8 cellular contexts compared by ENCODE assay signal in the genomic region with DNA sequence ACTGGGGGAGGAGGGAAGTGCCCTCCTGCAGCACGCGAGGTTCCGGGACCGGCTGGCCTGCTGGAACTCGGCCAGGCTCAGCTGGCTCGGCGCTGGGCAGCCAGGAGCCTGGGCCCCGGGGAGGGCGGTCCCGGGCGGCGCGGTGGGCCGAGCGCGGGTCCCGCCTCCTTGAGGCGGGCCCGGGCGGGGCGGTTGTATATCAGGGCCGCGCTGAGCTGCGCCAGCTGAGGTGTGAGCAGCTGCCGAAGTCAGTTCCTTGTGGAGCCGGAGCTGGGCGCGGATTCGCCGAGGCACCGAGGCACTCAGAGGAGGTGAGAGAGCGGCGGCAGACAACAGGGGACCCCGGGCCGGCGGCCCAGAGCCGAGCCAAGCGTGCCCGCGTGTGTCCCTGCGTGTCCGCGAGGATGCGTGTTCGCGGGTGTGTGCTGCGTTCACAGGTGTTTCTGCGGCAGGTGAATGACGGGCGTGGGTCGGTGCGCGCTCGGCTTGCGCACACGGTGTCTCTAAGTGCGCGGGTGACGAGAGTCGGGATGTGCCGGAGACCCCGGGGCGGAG. TPM values are rescaled to one million over a fixed set of nuclear protein-coding genes. Genes with fewer than 3 reads are reported as not detected.
DNase-seq lines count a peak whose midpoint lies in the region; ATAC-seq and TF ChIP-seq lines count a peak whose summit lies in the region.

A gene (plus strand): TSS at position 227 of the 555 bp plus-strand sequence. CDS start 5,388 bp downstream, outside the sequence.

- intact Hi-C loops in dendritic cell treated with granulocyte-macrophage colony-stimulating factor and Interleukin-4, amounts not matched to agents 40 ng/mL and 50 ng/mL, for 4 days (cut with micrococcal nuclease) = loop anchor here (1.0 kb wide), 3 partner anchors 27 to 55 kb away; no protein-coding TSS in a partner anchor
- intact Hi-C loops in left lung (cut with DNase I) = no loop called here

- peak; percentile 62 for ATAC-seq in GM19023 (IDR thresholded peaks at IDR 0.05; ENCODE audit: unreplicated experiment)
- ATAC-seq in HG03439 (IDR thresholded peaks at IDR 0.05; ENCODE audit: unreplicated experiment) = peak; percentile 35
- peak; percentile 80 for ATAC-seq in left lung

- peak within 1 kb of the TSS; percentile 96 for H3K4me3 Mint-ChIP-seq in activated CD4-positive, alpha-beta T cell treated with anti-CD3 and anti-CD28 coated beads, Interleukin-2, amount 10 ng/mL, durations not matched to agents 7 days and 5 days
- H3K4me3 Mint-ChIP-seq in dendritic cell treated with granulocyte-macrophage colony-stimulating factor and Interleukin-4, amounts not matched to agents 40 ng/mL and 50 ng/mL, for 4 days = peak within 1 kb of the TSS; percentile 99

- peaks cover 35 to 70% of the 10 kb centered on the region in 2 donors for H3K4me1 ChIP-seq in left lung

- peaks cover 18% of the 10 kb centered on the region for H3K36me3 Mint-ChIP-seq in activated CD4-positive, alpha-beta T cell treated with anti-CD3 and anti-CD28 coated beads, Interleukin-2, amount 10 ng/mL, durations not matched to agents 7 days and 5 days (ENCODE audit: low read depth)
- H3K36me3 Mint-ChIP-seq in dendritic cell treated with granulocyte-macrophage colony-stimulating factor and Interleukin-4, amounts not matched to agents 40 ng/mL and 50 ng/mL, for 4 days (ENCODE audit: low read depth) = peaks cover 50% of the 10 kb centered on the region

- TF ChIP-seq CTCF in AG04449 (IDR thresholded peaks at IDR 0.05; ENCODE audit: insufficient read depth, low read length, missing control alignments) = no peak
- peak in 1 of 2 donors; percentile 41 for TF ChIP-seq CTCF in left lung (IDR thresholded peaks at IDR 0.05)

- peak within 1 kb of the TSS; percentile 93 to 94 for H3K27ac ChIP-seq in left lung

- no peaks in the 10 kb centered on the region for H3K9me3 Mint-ChIP-seq in activated CD4-positive, alpha-beta T cell treated with anti-CD3 and anti-CD28 coated beads, Interleukin-2, amount 10 ng/mL, durations not matched to agents 7 days and 5 days
- H3K9me3 Mint-ChIP-seq in dendritic cell treated with granulocyte-macrophage colony-stimulating factor and Interleukin-4, amounts not matched to agents 40 ng/mL and 50 ng/mL, for 4 days = no peaks in the 10 kb centered on the region

- H3K4me1 Mint-ChIP-seq in activated CD4-positive, alpha-beta T cell treated with anti-CD3 and anti-CD28 coated beads, Interleukin-2, amount 10 ng/mL, durations not matched to agents 7 days and 5 days = peaks cover 60% of the 10 kb centered on the region
- peaks cover 71% of the 10 kb centered on the region for H3K4me1 Mint-ChIP-seq in dendritic cell treated with granulocyte-macrophage colony-stimulating factor and Interleukin-4, amounts not matched to agents 40 ng/mL and 50 ng/mL, for 4 days (ENCODE audit: low read depth)

- peaks cover 0 to 4% of the 10 kb centered on the region in 2 donors for H3K36me3 ChIP-seq in left lung

- peaks cover 15% of the 10 kb centered on the region for H3K27me3 Mint-ChIP-seq in activated CD4-positive, alpha-beta T cell treated with anti-CD3 and anti-CD28 coated beads, Interleukin-2, amount 10 ng/mL, durations not matched to agents 7 days and 5 days
- H3K27me3 Mint-ChIP-seq in dendritic cell treated with granulocyte-macrophage colony-stimulating factor and Interleukin-4, amounts not matched to agents 40 ng/mL and 50 ng/mL, for 4 days = no peaks in the 10 kb centered on the region

- peak within 1 kb of the TSS; percentile 91 for H3K4me3 ChIP-seq in AG04449 (ENCODE audit: low read depth, low read length)
- H3K4me3 ChIP-seq in left lung = peak within 1 kb of the TSS; percentile 67 to 79

- H3K27me3 ChIP-seq in left lung = peaks cover 0 to 26% of the 10 kb centered on the region in 2 donors

- POLR2A ChIA-PET in AG04449 (lab: Yijun Ruan, JAX) = interaction anchor here (0.5 to 5.6 kb wide), 24 partner anchors 10 to 260 kb away, joined by 3 to 66 read pairs (median 6); no protein-coding TSS in a partner anchor
- POLR2A ChIA-PET in activated CD4-positive, alpha-beta T cell treated with anti-CD3 and anti-CD28 coated beads, Interleukin-2, amount 10 ng/mL, durations not matched to agents 7 days and 5 days (lab: Charles Lee) = no interaction called here

- DNase-seq in AG04449 (ENCODE audit: low read depth, low spot score) = no peak
- peak; percentile 79 to 92 for DNase-seq in NCI-H524 (lab: John Stamatoyannopoulos, UW)
- DNase-seq in activated CD4-positive, alpha-beta T cell treated with anti-CD3 and anti-CD28 coated beads, Interleukin-2, amount 10 ng/mL, durations not matched to agents 7 days and 5 days = peak; percentile 76
- DNase-seq in left lung = peak; percentile 91 to 98
- peak; percentile 60 for DNase-seq in stimulated activated CD4-positive, alpha-beta T cell treated with anti-CD3 and anti-CD28 coated beads, Interleukin-2, amount 100 ng/mL, for 4 hours (ENCODE audit: low read depth)

- peak within 1 kb of the TSS; percentile 90 for H3K27ac Mint-ChIP-seq in activated CD4-positive, alpha-beta T cell treated with anti-CD3 and anti-CD28 coated beads, Interleukin-2, amount 10 ng/mL, durations not matched to agents 7 days and 5 days
- H3K27ac Mint-ChIP-seq in dendritic cell treated with granulocyte-macrophage colony-stimulating factor and Interleukin-4, amounts not matched to agents 40 ng/mL and 50 ng/mL, for 4 days = peak within 1 kb of the TSS; percentile 99

- CTCF ChIA-PET in AG04449 (lab: Yijun Ruan, JAX) = interaction anchor here (0.7 to 3.6 kb wide), 7 partner anchors 24 to 138 kb away, joined by 3 to 28 read pairs (median 3); no protein-coding TSS in a partner anchor
- CTCF ChIA-PET in activated CD4-positive, alpha-beta T cell treated with anti-CD3 and anti-CD28 coated beads, Interleukin-2, amount 10 ng/mL, durations not matched to agents 7 days and 5 days (lab: Charles Lee) = interaction anchor here (0.9 to 3.5 kb wide), 8 partner anchors 9 to 77 kb away, joined by 3 to 15 read pairs (median 5); no protein-coding TSS in a partner anchor

- H3K9me3 ChIP-seq in left lung = no peaks in the 10 kb centered on the region

RNA-seq across cellular contexts. Expression of the gene that starts here (rescaled TPM):
- 10 to 100 TPM; 36.7 to 39.5 TPM for total RNA-seq in activated CD4-positive, alpha-beta T cell treated with anti-CD3 and anti-CD28 coated beads, Interleukin-2, amount 10 ng/mL, durations not matched to agents 7 days and 5 days
- total RNA-seq in left lung = 100 to 1,000 TPM in 1 of 2 donors, 10 to 100 TPM in 1; 66.9 to 240 TPM
